22 cellular contexts compared by ENCODE assay signal in genomic region chr5:5464036-5464715, GRCh38.
"Had no signal": no experiment of that assay in that cellular context is flagged by ENCODE, and none has a peak within 500 bp of the region (broad histone marks: within the 10 kb centered on the region; RNA-seq: fewer than 3 reads in every experiment).

No MANE protein-coding gene starts in this region.

- H3K4me1 Mint-ChIP-seq: neural crest cell had no signal

- H3K27me3 ChIP-seq: heart right ventricle, pancreas, right lobe of liver, spleen, testis, tibial nerve had no signal

- H3K4me3 ChIP-seq: coronary artery, heart right ventricle, pancreas, prostate gland, right lobe of liver, spleen, testis, tibial nerve had no signal

- H3K27ac Mint-ChIP-seq: stimulated activated naive B cell treated with anti-CD40 and anti-IgM and Interleukin-4, amounts not matched to agents 10 μg/mL and 1 μg/mL and 100 μg/mL, for 72 hours; stimulated activated naive CD8-positive, alpha-beta T cell treated with anti-CD3 and anti-CD28 coated beads, Interleukin-15, amount 100 ng/mL, for 72 hours had no signal

- H3K4me1 ChIP-seq: heart right ventricle, pancreas, prostate gland, right lobe of liver, spleen, testis, tibial nerve had no signal

- H3K27ac ChIP-seq: coronary artery, heart right ventricle, pancreas, prostate gland, right lobe of liver, spleen, testis, tibial nerve had no signal

- H3K4me3 Mint-ChIP-seq: naive B cell; neural crest cell; stimulated activated naive B cell treated with anti-CD40 and anti-IgM and Interleukin-4, amounts not matched to agents 10 μg/mL and 1 μg/mL and 100 μg/mL, for 72 hours; stimulated activated naive CD8-positive, alpha-beta T cell treated with anti-CD3 and anti-CD28 coated beads, Interleukin-15, amount 100 ng/mL, for 72 hours had no signal

- H3K27me3 Mint-ChIP-seq: naive B cell; stimulated activated naive B cell treated with anti-CD40 and anti-IgM and Interleukin-4, amounts not matched to agents 10 μg/mL and 1 μg/mL and 100 μg/mL, for 72 hours; stimulated activated naive CD8-positive, alpha-beta T cell treated with anti-CD3 and anti-CD28 coated beads, Interleukin-15, amount 100 ng/mL, for 72 hours had no signal

- ATAC-seq: esophagus mucosa; heart right ventricle; pancreas; stimulated activated naive B cell treated with anti-CD40 and anti-IgM and Interleukin-4, amounts not matched to agents 10 μg/mL and 1 μg/mL and 100 μg/mL, for 72 hours; stimulated activated naive CD8-positive, alpha-beta T cell treated with anti-CD3 and anti-CD28 coated beads, Interleukin-15, amount 100 ng/mL, for 72 hours had no signal

- H3K9me3 ChIP-seq: heart right ventricle, pancreas, prostate gland, right lobe of liver, spleen, testis, tibial nerve had no signal

- DNase-seq: effector CD4-positive, alpha-beta T cell; heart right ventricle; hypothalamus; kidney glomerular epithelial cell; mesendoderm; naive B cell; occipital lobe; pancreas; retina; right lobe of liver; spleen; stimulated activated CD4-positive, alpha-beta T cell treated with anti-CD3 and anti-CD28 coated beads, Interleukin-15, amount 100 ng/mL, for 24 hours; stimulated activated CD4-positive, alpha-beta T cell treated with anti-CD3 and anti-CD28 coated beads, Interleukin-1b, Interleukin-23, amount 100 ng/mL, for 48 hours; stimulated activated CD4-positive, alpha-beta T cell treated with anti-CD3 and anti-CD28 coated beads, Interleukin-4, amount 100 ng/mL, for 24 hours; stimulated activated naive B cell treated with anti-CD40 and anti-IgM and Interleukin-4, amounts not matched to agents 10 μg/mL and 1 μg/mL and 100 μg/mL, for 72 hours; stimulated activated naive CD8-positive, alpha-beta T cell treated with anti-CD3 and anti-CD28 coated beads, Interleukin-15, amount 100 ng/mL, for 72 hours; testis had no signal

- H3K9me3 Mint-ChIP-seq: naive B cell; neural crest cell; stimulated activated naive B cell treated with anti-CD40 and anti-IgM and Interleukin-4, amounts not matched to agents 10 μg/mL and 1 μg/mL and 100 μg/mL, for 72 hours; stimulated activated naive CD8-positive, alpha-beta T cell treated with anti-CD3 and anti-CD28 coated beads, Interleukin-15, amount 100 ng/mL, for 72 hours had no signal
